ENCODE assay signal across 9 cellular contexts in genomic region chr18:48943736-48944527, GRCh38. TPM values are rescaled to one million over a fixed set of nuclear protein-coding genes. Genes with fewer than 3 reads are reported as not detected.
A peak's percentile ranks its signal among the peaks of the same experiment; 100 is the strongest.
DNase-seq lines count a peak whose midpoint lies in the region; ATAC-seq and TF ChIP-seq lines count a peak whose summit lies in the region.
"Had no signal": no experiment of that assay in that cellular context is flagged by ENCODE, and none has a peak within 500 bp of the region (broad histone marks: within the 10 kb centered on the region; RNA-seq: fewer than 3 reads in every experiment).

No MANE protein-coding gene starts in this region.

- TF ChIP-seq POLR2A in adrenal gland (IDR thresholded peaks at IDR 0.05) = no peak

- H3K79me2 ChIP-seq in KMS-11 (ENCODE audit: insufficient read depth, low read depth) = peaks cover 100% of the 10 kb centered on the region

- H3K4me2 ChIP-seq in KMS-11 = peak overlapping the region; percentile 95; the same call in 1 of the 2 replicates

- no peak overlapping the region for H3K27ac Mint-ChIP-seq in stimulated activated naive CD8-positive, alpha-beta T cell treated with anti-CD3 and anti-CD28 coated beads, Interleukin-15, amount 100 ng/mL, for 72 hours

- H3K36me3 ChIP-seq in KMS-11 (ENCODE audit: insufficient read depth) (peaks cover 34% of the 10 kb centered on the region; the same call in 1 of the 2 replicates), adrenal gland (replicated peaks in 1 of 2) (peaks cover 0 to 8% of the 10 kb centered on the region in 2 donors), liver (ENCODE audit: control insufficient read depth in 4 of 4, insufficient read depth in 3 of 4, low read depth in 1 of 4, low read length in 3 of 4) (peaks cover 0 to 2% (median 0%) of the 10 kb centered on the region in 4 donors)

- H3K27ac ChIP-seq in KMS-11 (no peak overlapping the region), adrenal gland (peak overlapping the region in 4 of 5 donors; percentile 28 to 99 (median 75)), liver (ENCODE audit: low read depth in 1 of 2, low read length in 2 of 2) (peak overlapping the region; percentile 35 to 42)

- H3K4me1 ChIP-seq in KMS-11 (ENCODE audit: low read depth, poor library complexity, severe bottlenecking) = peaks cover 86% of the 10 kb centered on the region
- H3K4me1 ChIP-seq in adrenal gland (replicated peaks in 1 of 2) = peaks cover 76 to 92% of the 10 kb centered on the region in 2 donors
- H3K4me1 ChIP-seq in liver (ENCODE audit: control insufficient read depth in 4 of 4, insufficient read depth in 4 of 4, low read length in 3 of 4) = peaks cover 25 to 92% (median 82%) of the 10 kb centered on the region in 4 donors

- H3K4me3 ChIP-seq in KMS-11 (IDR thresholded peaks at IDR 0.05; ENCODE audit: insufficient read depth, low read depth, low read length) = no peak overlapping the region
- H3K4me3 ChIP-seq in adrenal gland = no peak overlapping the region
- no peak overlapping the region for H3K4me3 ChIP-seq in liver (ENCODE audit: low read depth in 1 of 3, low read length in 3 of 3)

- peaks cover 94% of the 10 kb centered on the region for H4K20me1 ChIP-seq in KMS-11 (ENCODE audit: insufficient read depth)

- no peak for ATAC-seq in stimulated activated naive CD8-positive, alpha-beta T cell treated with anti-CD3 and anti-CD28 coated beads, Interleukin-15, amount 100 ng/mL, for 72 hours

- 70 to 79% (median 78%) methylated on average over 7 to 8 of the region's 8 CpGs for WGBS in adrenal gland, 4 donors
- WGBS in liver = 70% methylated on average over 8 of the region's 8 CpGs

- H2AFZ ChIP-seq in KMS-11 (ENCODE audit: low read depth) = no peak overlapping the region

- no peak overlapping the region for H3K9ac ChIP-seq in KMS-11
- H3K9ac ChIP-seq in liver (ENCODE audit: low read depth in 1 of 2, low read length in 2 of 2) = no peak overlapping the region

- DNase-seq in adrenal gland (no peak), iPS-NIHi7 (ENCODE audit: extremely low spot score) (no peak), NCI-H446 (lab: John Stamatoyannopoulos, UW) (no peak), foreskin melanocyte (no peak), HUDEP-2 (lab: John Stamatoyannopoulos, UW; ENCODE audit: unreplicated experiment in 76 of 76) (no peak)
- DNase-seq in stimulated activated naive CD8-positive, alpha-beta T cell treated with anti-CD3 and anti-CD28 coated beads, Interleukin-15, amount 100 ng/mL, for 72 hours = no peak
- DNase-seq: NCI-H446 treated with DMSO at 0.1 percent for 48 hours had no signal

- H3K27me3 ChIP-seq in KMS-11 (ENCODE audit: insufficient read depth, low read depth) (no peaks in the 10 kb centered on the region), adrenal gland (no peaks in the 10 kb centered on the region), liver (ENCODE audit: control insufficient read depth in 4 of 4, insufficient read depth in 4 of 4, low read length in 3 of 4) (no peaks in the 10 kb centered on the region)

- no peaks in the 10 kb centered on the region for H3K9me3 Mint-ChIP-seq in stimulated activated naive CD8-positive, alpha-beta T cell treated with anti-CD3 and anti-CD28 coated beads, Interleukin-15, amount 100 ng/mL, for 72 hours

- TF ChIP-seq CTCF in KMS-11 (conservative IDR thresholded peaks at IDR 0.05; ENCODE audit: low read depth, low read length) (no peak), adrenal gland (IDR thresholded peaks at IDR 0.05) (no peak), liver (IDR thresholded peaks at IDR 0.05; ENCODE audit: low read depth, low read length, missing input control) (no peak)

- H3K4me1 Mint-ChIP-seq in stimulated activated naive CD8-positive, alpha-beta T cell treated with anti-CD3 and anti-CD28 coated beads, Interleukin-15, amount 100 ng/mL, for 72 hours = peaks cover 90% of the 10 kb centered on the region

- peak overlapping the region; percentile 66 to 97 for H3K4me3 Mint-ChIP-seq in stimulated activated naive CD8-positive, alpha-beta T cell treated with anti-CD3 and anti-CD28 coated beads, Interleukin-15, amount 100 ng/mL, for 72 hours

- intact Hi-C loops in adrenal gland (cut with DNase I) = loop anchor here (10.0 kb wide), 4 partner anchors 109 to 269 kb away; no protein-coding TSS in a partner anchor

- TF ChIP-seq RAD21 in liver (IDR thresholded peaks at IDR 0.05) = no peak

- H3K27me3 Mint-ChIP-seq in stimulated activated naive CD8-positive, alpha-beta T cell treated with anti-CD3 and anti-CD28 coated beads, Interleukin-15, amount 100 ng/mL, for 72 hours = no peaks in the 10 kb centered on the region

- H3K9me3 ChIP-seq in adrenal gland (replicated peaks in 1 of 3) (no peaks in the 10 kb centered on the region), liver (ENCODE audit: control insufficient read depth in 4 of 4, low read length in 3 of 4) (no peaks in the 10 kb centered on the region)

TF ChIP-seq in liver, 16 proteins besides CTCF, POLR2A, EP300 and RAD21:
- no peak for TF ChIP-seq YY1 (IDR thresholded peaks at IDR 0.05)
- TF ChIP-seq ATF3 (IDR thresholded peaks at IDR 0.05) = no peak
- TF ChIP-seq GABPA (IDR thresholded peaks at IDR 0.05 in 1 of 2, conservative IDR thresholded peaks at IDR 0.05 in 1 of 2) = no peak
- no peak for TF ChIP-seq HNF4G (IDR thresholded peaks at IDR 0.05)
- TF ChIP-seq MAX (IDR thresholded peaks at IDR 0.05) = no peak
- TF ChIP-seq ZBTB33 (IDR thresholded peaks at IDR 0.05) = no peak
- TF ChIP-seq FOXA2 (IDR thresholded peaks at IDR 0.05) = no peak
- no peak for TF ChIP-seq FOXA1 (IDR thresholded peaks at IDR 0.05)
- TF ChIP-seq SP1 (IDR thresholded peaks at IDR 0.05) = no peak
- TF ChIP-seq HNF4A (conservative IDR thresholded peaks at IDR 0.05) = no peak
- no peak for TF ChIP-seq JUND (IDR thresholded peaks at IDR 0.05)
- no peak for TF ChIP-seq EGR1 (IDR thresholded peaks at IDR 0.05; ENCODE audit: low read depth in 2 of 2)
- TF ChIP-seq NR2F2 (IDR thresholded peaks at IDR 0.05) = no peak

RNA-seq across cellular contexts. Expression of gene SMAD7, which starts 6.8 kb away (rescaled TPM):
- total RNA-seq in adrenal gland (10 to 100 TPM; 14.5 to 68.3 (median 25.5) TPM), liver (10 to 100 TPM in 1 of 2 donors, 1 to 10 TPM in 1; 9.4 to 11.8 TPM)
- polyA plus RNA-seq in adrenal gland (10 to 100 TPM in 1 of 3 donors, 1 to 10 TPM in 2; 6.1 to 12.6 (median 8.2) TPM), liver (10 to 100 TPM in 1 of 2 donors, 1 to 10 TPM in 1; 3.2 to 10.7 TPM)
